Comparison of ENCODE assay signal across 8 cellular contexts in genomic region chr16:79601092-79601977, GRCh38. TPM values are rescaled to one million over a fixed set of nuclear protein-coding genes. Genes with fewer than 3 reads are reported as not detected.
DNase-seq lines count a peak whose midpoint lies in the region; ATAC-seq, FAIRE-seq and TF ChIP-seq lines count a peak whose summit lies in the region.

No MANE protein-coding gene starts in this region.

- FAIRE-seq in GM12892 (lab: Jason Lieb, UNC) = no peak

- CTCF ChIA-PET in T-cell (lab: Charles Lee) = interaction anchor here (0.6 to 1.1 kb wide), 12 partner anchors 14 to 1479 kb away, joined by 3 to 5 read pairs (median 4); no protein-coding TSS in a partner anchor

- POLR2A ChIA-PET in T-cell (lab: Charles Lee) = interaction anchor here in 1 of 2 donors (0.6 to 0.7 kb wide), 3 partner anchors 18 to 1927 kb away, joined by 4 to 6 read pairs (median 4); no protein-coding TSS in a partner anchor

- H3K9me3 Mint-ChIP-seq in T-cell = no peaks in the 10 kb centered on the region
- H3K9me3 Mint-ChIP-seq in dendritic cell treated with granulocyte-macrophage colony-stimulating factor and Interleukin-4, amounts not matched to agents 40 ng/mL and 50 ng/mL, for 4 days = no peaks in the 10 kb centered on the region

- H3K9me3 ChIP-seq in right lobe of liver = no peaks in the 10 kb centered on the region

- no peaks in the 10 kb centered on the region for H3K36me3 ChIP-seq in right lobe of liver

- peaks cover 2 to 17% of the 10 kb centered on the region in 2 donors for H3K27me3 Mint-ChIP-seq in T-cell
- peaks cover 16% of the 10 kb centered on the region for H3K27me3 Mint-ChIP-seq in dendritic cell treated with granulocyte-macrophage colony-stimulating factor and Interleukin-4, amounts not matched to agents 40 ng/mL and 50 ng/mL, for 4 days

- TF ChIP-seq POLR2A in right lobe of liver (IDR thresholded peaks at IDR 0.05) (peak; percentile 82), GM12892 (IDR thresholded peaks at IDR 0.05; ENCODE audit: low read depth, low read length) (no peak)

- H3K27ac ChIP-seq in right lobe of liver = peak overlapping the region; percentile 96 to 97 (median 97)

- intact Hi-C loops in dendritic cell treated with granulocyte-macrophage colony-stimulating factor and Interleukin-4, amounts not matched to agents 40 ng/mL and 50 ng/mL, for 4 days (cut with micrococcal nuclease) = loop anchor here (2.0 to 10.0 kb wide), 9 partner anchors 173 to 1099 kb away; no protein-coding TSS in a partner anchor
- intact Hi-C loops in right lobe of liver (cut with DNase I) = no loop called here

- peak; percentile 65 for DNase-seq in DMS79 treated with DMSO at 0.1 percent for 48 hours (lab: John Stamatoyannopoulos, UW)
- no peak for DNase-seq in DMS79 (lab: John Stamatoyannopoulos, UW)
- DNase-seq in T-cell = peak in 12 of 34 experiments; percentile 2 to 31 (median 16)
- peak; percentile 80 to 91 (median 89) for DNase-seq in right lobe of liver
- peak; percentile 48 for DNase-seq in stimulated activated naive CD4-positive, alpha-beta T cell treated with Interleukin-2 at 50 U/mL for 16 hours (lab: John Stamatoyannopoulos, UW)
- DNase-seq in GM12892 (ENCODE audit: insufficient read length) = no peak

- peak overlapping the region; percentile 89 to 95 (median 92) for H3K4me3 Mint-ChIP-seq in T-cell
- peak overlapping the region; percentile 95 for H3K4me3 Mint-ChIP-seq in dendritic cell treated with granulocyte-macrophage colony-stimulating factor and Interleukin-4, amounts not matched to agents 40 ng/mL and 50 ng/mL, for 4 days

- H3K27me3 ChIP-seq in right lobe of liver = no peaks in the 10 kb centered on the region

- H3K4me3 ChIP-seq in right lobe of liver = peak overlapping the region; percentile 69 to 82 (median 80)

- WGBS in right lobe of liver (ENCODE audit: insufficient coverage, low coverage, low lambda C conversion rate, missing lambda C conversion rate) = 0% methylated on average over 29 of the region's 51 CpGs

- TF ChIP-seq CTCF in right lobe of liver (IDR thresholded peaks at IDR 0.05) = no peak

- H3K36me3 Mint-ChIP-seq in T-cell = peaks cover 3% of the 10 kb centered on the region
- peaks cover 70% of the 10 kb centered on the region for H3K36me3 Mint-ChIP-seq in dendritic cell treated with granulocyte-macrophage colony-stimulating factor and Interleukin-4, amounts not matched to agents 40 ng/mL and 50 ng/mL, for 4 days (ENCODE audit: low read depth)

- H3K4me1 ChIP-seq in right lobe of liver = peaks cover 0 to 19% (median 3%) of the 10 kb centered on the region in 4 donors

- peak overlapping the region; percentile 91 to 92 for H3K27ac Mint-ChIP-seq in T-cell
- H3K27ac Mint-ChIP-seq in dendritic cell treated with granulocyte-macrophage colony-stimulating factor and Interleukin-4, amounts not matched to agents 40 ng/mL and 50 ng/mL, for 4 days = peak overlapping the region; percentile 94

- peaks cover 21 to 54% (median 50%) of the 10 kb centered on the region in 3 donors for H3K4me1 Mint-ChIP-seq in T-cell
- peaks cover 39% of the 10 kb centered on the region for H3K4me1 Mint-ChIP-seq in dendritic cell treated with granulocyte-macrophage colony-stimulating factor and Interleukin-4, amounts not matched to agents 40 ng/mL and 50 ng/mL, for 4 days (ENCODE audit: low read depth)

- peak in 3 of 4 experiments; percentile 1 to 9 (median 5) for ATAC-seq in T-cell (replicated peaks in 1 of 4)
- ATAC-seq in right lobe of liver = peak; percentile 60 to 76 (median 70)
- no peak for ATAC-seq in HG02970 (IDR thresholded peaks at IDR 0.05; ENCODE audit: low FRiP score, unreplicated experiment)

RNA-seq across cellular contexts. Expression of gene MAF, which starts 0.8 kb away (rescaled TPM):
- total RNA-seq in T-cell = 10 to 100 TPM; 31.0 to 80.6 (median 51.3) TPM
- 10 to 100 TPM; 19.0 to 43.8 (median 27.7) TPM for total RNA-seq in right lobe of liver
- not detected for polyA plus RNA-seq in GM12892 (2012; ENCODE audit: missing spikeins)

Comparison
In these comparisons a context has a peak if more than half of its experiments do, and no peak if none do; other contexts are left out.
1. DNase-seq: peak in DMS79 treated with DMSO at 0.1 percent for 48 hours (single experiment), right lobe of liver (3 of 3) and stimulated activated naive CD4-positive, alpha-beta T cell treated with Interleukin-2 at 50 U/mL for 16 hours (single experiment); none in DMS79 (single experiment) and GM12892 (single experiment).